ENCODE assay signal across 1 cellular context in the genomic region with DNA sequence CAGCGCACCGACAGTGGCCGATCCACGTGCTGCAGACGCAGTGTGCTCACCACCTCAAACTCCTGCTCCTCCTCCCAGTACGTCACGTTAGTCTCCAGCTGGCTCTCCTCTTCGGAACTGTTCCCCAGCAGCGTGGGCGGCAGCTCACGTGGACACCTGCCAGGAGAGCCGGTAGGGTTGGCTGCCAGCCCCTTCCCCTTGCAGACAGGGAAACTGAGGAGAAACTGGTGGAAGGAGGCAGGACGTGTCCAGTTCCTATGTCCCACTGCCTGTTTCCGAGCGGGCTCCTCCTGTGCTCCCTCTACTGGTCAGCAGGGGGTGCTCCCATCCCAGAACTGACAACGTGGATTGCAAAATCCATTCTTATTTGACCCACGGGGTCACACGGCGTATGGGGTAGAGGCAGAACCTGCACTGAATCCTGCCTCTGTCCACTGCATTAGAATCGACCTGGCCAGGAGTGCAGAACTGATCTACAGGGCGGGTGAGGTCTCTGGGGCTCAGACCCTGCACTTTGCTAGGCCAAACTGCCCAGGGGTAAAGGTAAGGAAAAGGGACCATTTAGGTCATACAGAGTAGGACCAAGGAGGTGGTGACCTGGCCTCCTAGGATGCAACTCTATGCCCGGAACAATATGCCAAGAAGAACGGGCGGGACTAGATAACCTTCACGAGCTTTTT.
TF ChIP-seq lines count a peak whose summit lies in the region.

No MANE protein-coding gene starts in this region.

TF ChIP-seq in HepG2, 621 proteins besides CTCF, POLR2A, EP300 and RAD21 (continued from another document and continues in another):
- TF ChIP-seq TGIF2 (CRISPR knock-in tag; IDR thresholded peaks at IDR 0.05) = 0 out of 2 replicates have a peak, but pooled peaks have one; percentile 41
- no peak for TF ChIP-seq ZNF850 (CRISPR knock-in tag; conservative IDR thresholded peaks at IDR 0.05)
- no peak; the same call in 1 of the 2 replicates for TF ChIP-seq ZNF782 (CRISPR knock-in tag; IDR thresholded peaks at IDR 0.05; ENCODE audit: borderline replicate concordance)
- peak; percentile 81 for TF ChIP-seq ZNF331 (CRISPR knock-in tag; IDR thresholded peaks at IDR 0.05)
- TF ChIP-seq EZH2 (conservative IDR thresholded peaks at IDR 0.05; ENCODE audit: low read depth, low read length) = no peak
- peak; percentile 55; the same call in 1 of the 2 replicates for TF ChIP-seq MIXL1 (CRISPR knock-in tag; IDR thresholded peaks at IDR 0.05)
- TF ChIP-seq ZNF484 (CRISPR knock-in tag; IDR thresholded peaks at IDR 0.05; ENCODE audit: borderline replicate concordance, low read depth) = no peak
- TF ChIP-seq ZFP90 (CRISPR knock-in tag; IDR thresholded peaks at IDR 0.05; ENCODE audit: borderline replicate concordance) = no peak
- TF ChIP-seq, protein P1, sequence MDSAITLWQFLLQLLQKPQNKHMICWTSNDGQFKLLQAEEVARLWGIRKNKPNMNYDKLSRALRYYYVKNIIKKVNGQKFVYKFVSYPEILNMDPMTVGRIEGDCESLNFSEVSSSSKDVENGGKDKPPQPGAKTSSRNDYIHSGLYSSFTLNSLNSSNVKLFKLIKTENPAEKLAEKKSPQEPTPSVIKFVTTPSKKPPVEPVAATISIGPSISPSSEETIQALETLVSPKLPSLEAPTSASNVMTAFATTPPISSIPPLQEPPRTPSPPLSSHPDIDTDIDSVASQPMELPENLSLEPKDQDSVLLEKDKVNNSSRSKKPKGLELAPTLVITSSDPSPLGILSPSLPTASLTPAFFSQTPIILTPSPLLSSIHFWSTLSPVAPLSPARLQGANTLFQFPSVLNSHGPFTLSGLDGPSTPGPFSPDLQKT (CRISPR knock-in tag; IDR thresholded peaks at IDR 0.05; ENCODE audit: borderline replicate concordance) = no peak
- no peak for TF ChIP-seq HNRNPUL1 (IDR thresholded peaks at IDR 0.05; ENCODE audit: low read depth, low read length)
- TF ChIP-seq ZC3H4 (CRISPR knock-in tag; IDR thresholded peaks at IDR 0.05; ENCODE audit: borderline replicate concordance) = no peak
- no peak for TF ChIP-seq RBAK (CRISPR knock-in tag; IDR thresholded peaks at IDR 0.05)
- TF ChIP-seq, protein P2, sequence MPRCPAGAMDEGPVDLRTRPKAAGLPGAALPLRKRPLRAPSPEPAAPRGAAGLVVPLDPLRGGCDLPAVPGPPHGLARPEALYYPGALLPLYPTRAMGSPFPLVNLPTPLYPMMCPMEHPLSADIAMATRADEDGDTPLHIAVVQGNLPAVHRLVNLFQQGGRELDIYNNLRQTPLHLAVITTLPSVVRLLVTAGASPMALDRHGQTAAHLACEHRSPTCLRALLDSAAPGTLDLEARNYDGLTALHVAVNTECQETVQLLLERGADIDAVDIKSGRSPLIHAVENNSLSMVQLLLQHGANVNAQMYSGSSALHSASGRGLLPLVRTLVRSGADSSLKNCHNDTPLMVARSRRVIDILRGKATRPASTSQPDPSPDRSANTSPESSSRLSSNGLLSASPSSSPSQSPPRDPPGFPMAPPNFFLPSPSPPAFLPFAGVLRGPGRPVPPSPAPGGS (CRISPR knock-in tag; IDR thresholded peaks at IDR 0.05) = no peak
- TF ChIP-seq, protein P3, sequence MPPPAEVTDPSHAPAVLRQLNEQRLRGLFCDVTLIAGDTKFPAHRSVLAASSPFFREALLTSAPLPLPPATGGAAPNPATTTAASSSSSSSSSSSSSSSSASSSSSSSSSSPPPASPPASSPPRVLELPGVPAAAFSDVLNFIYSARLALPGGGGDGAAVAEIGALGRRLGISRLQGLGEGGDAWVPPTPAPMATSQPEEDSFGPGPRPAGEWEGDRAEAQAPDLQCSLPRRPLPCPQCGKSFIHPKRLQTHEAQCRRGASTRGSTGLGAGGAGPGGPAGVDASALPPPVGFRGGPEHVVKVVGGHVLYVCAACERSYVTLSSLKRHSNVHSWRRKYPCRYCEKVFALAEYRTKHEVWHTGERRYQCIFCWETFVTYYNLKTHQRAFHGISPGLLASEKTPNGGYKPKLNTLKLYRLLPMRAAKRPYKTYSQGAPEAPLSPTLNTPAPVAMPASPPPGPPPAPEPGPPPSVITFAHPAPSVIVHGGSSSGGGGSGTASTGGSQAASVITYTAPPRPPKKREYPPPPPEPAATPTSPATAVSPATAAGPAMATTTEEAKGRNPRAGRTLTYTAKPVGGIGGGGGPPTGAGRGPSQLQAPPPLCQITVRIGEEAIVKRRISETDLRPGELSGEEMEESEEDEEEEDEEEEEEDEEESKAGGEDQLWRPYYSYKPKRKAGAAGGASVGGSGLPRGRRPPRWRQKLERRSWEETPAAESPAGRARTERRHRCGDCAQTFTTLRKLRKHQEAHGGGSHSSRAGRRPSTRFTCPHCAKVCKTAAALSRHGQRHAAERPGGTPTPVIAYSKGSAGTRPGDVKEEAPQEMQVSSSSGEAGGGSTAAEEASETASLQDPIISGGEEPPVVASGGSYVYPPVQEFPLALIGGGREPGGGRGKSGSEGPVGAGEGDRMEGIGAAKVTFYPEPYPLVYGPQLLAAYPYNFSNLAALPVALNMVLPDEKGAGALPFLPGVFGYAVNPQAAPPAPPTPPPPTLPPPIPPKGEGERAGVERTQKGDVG (CRISPR knock-in tag; IDR thresholded peaks at IDR 0.05; ENCODE audit: borderline replicate concordance) = no peak
- TF ChIP-seq ATF7-NPFF (CRISPR knock-in tag; IDR thresholded peaks at IDR 0.05; ENCODE audit: low read depth) = 0 out of 2 replicates have a peak, but pooled peaks have one; percentile 52
- TF ChIP-seq ZNF143 (CRISPR knock-in tag; IDR thresholded peaks at IDR 0.05) = no peak
- peak; percentile 82 for TF ChIP-seq ZNF883 (CRISPR knock-in tag; IDR thresholded peaks at IDR 0.05; ENCODE audit: not compliant biosample characterization)
- no peak for TF ChIP-seq ZNF773 (CRISPR knock-in tag; IDR thresholded peaks at IDR 0.05; ENCODE audit: borderline replicate concordance)
- no peak for TF ChIP-seq ZNF781 (CRISPR knock-in tag; IDR thresholded peaks at IDR 0.05; ENCODE audit: borderline replicate concordance, not compliant biosample characterization)
- no peak for TF ChIP-seq AGO2 (optimal IDR thresholded peaks at IDR 0.05; ENCODE audit: low read depth, low read length)
- TF ChIP-seq, protein P4, sequence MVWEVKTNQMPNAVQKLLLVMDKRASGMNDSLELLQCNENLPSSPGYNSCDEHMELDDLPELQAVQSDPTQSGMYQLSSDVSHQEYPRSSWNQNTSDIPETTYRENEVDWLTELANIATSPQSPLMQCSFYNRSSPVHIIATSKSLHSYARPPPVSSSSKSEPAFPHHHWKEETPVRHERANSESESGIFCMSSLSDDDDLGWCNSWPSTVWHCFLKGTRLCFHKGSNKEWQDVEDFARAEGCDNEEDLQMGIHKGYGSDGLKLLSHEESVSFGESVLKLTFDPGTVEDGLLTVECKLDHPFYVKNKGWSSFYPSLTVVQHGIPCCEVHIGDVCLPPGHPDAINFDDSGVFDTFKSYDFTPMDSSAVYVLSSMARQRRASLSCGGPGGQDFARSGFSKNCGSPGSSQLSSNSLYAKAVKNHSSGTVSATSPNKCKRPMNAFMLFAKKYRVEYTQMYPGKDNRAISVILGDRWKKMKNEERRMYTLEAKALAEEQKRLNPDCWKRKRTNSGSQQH (CRISPR knock-in tag; IDR thresholded peaks at IDR 0.05; ENCODE audit: low read depth) = 0 out of 2 replicates have a peak, but pooled peaks have one; percentile 47
- TF ChIP-seq ZNF546 (CRISPR knock-in tag; conservative IDR thresholded peaks at IDR 0.05) = no peak
- TF ChIP-seq KDM5A (IDR thresholded peaks at IDR 0.05; ENCODE audit: borderline replicate concordance, low read length) = no peak
- TF ChIP-seq, protein P5, sequence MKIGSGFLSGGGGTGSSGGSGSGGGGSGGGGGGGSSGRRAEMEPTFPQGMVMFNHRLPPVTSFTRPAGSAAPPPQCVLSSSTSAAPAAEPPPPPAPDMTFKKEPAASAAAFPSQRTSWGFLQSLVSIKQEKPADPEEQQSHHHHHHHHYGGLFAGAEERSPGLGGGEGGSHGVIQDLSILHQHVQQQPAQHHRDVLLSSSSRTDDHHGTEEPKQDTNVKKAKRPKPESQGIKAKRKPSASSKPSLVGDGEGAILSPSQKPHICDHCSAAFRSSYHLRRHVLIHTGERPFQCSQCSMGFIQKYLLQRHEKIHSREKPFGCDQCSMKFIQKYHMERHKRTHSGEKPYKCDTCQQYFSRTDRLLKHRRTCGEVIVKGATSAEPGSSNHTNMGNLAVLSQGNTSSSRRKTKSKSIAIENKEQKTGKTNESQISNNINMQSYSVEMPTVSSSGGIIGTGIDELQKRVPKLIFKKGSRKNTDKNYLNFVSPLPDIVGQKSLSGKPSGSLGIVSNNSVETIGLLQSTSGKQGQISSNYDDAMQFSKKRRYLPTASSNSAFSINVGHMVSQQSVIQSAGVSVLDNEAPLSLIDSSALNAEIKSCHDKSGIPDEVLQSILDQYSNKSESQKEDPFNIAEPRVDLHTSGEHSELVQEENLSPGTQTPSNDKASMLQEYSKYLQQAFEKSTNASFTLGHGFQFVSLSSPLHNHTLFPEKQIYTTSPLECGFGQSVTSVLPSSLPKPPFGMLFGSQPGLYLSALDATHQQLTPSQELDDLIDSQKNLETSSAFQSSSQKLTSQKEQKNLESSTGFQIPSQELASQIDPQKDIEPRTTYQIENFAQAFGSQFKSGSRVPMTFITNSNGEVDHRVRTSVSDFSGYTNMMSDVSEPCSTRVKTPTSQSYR (CRISPR knock-in tag; IDR thresholded peaks at IDR 0.05; ENCODE audit: borderline replicate concordance) = peak; percentile 41; the same call in 1 of the 2 replicates
- TF ChIP-seq PAWR (CRISPR knock-in tag; IDR thresholded peaks at IDR 0.05; ENCODE audit: borderline replicate concordance) = no peak
- peak; percentile 78 for TF ChIP-seq SPEN (CRISPR knock-in tag; IDR thresholded peaks at IDR 0.05; ENCODE audit: low read depth)
- TF ChIP-seq ZNF282 (IDR thresholded peaks at IDR 0.05; ENCODE audit: partially characterized antibody) = no peak
- no peak; the same call in 1 of the 2 replicates for TF ChIP-seq ZNF232 (CRISPR knock-in tag; IDR thresholded peaks at IDR 0.05; ENCODE audit: borderline replicate concordance)
- TF ChIP-seq ATF1 (CRISPR knock-in tag; IDR thresholded peaks at IDR 0.05) = no peak
- no peak for TF ChIP-seq ARNT (IDR thresholded peaks at IDR 0.05)
- TF ChIP-seq, protein P6, sequence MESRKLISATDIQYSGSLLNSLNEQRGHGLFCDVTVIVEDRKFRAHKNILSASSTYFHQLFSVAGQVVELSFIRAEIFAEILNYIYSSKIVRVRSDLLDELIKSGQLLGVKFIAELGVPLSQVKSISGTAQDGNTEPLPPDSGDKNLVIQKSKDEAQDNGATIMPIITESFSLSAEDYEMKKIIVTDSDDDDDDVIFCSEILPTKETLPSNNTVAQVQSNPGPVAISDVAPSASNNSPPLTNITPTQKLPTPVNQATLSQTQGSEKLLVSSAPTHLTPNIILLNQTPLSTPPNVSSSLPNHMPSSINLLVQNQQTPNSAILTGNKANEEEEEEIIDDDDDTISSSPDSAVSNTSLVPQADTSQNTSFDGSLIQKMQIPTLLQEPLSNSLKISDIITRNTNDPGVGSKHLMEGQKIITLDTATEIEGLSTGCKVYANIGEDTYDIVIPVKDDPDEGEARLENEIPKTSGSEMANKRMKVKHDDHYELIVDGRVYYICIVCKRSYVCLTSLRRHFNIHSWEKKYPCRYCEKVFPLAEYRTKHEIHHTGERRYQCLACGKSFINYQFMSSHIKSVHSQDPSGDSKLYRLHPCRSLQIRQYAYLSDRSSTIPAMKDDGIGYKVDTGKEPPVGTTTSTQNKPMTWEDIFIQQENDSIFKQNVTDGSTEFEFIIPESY (CRISPR knock-in tag; IDR thresholded peaks at IDR 0.05) = no peak
- TF ChIP-seq ZBTB42 (CRISPR knock-in tag; IDR thresholded peaks at IDR 0.05) = no peak
- TF ChIP-seq ZFP1 (CRISPR knock-in tag; IDR thresholded peaks at IDR 0.05) = 0 out of 2 replicates have a peak, but pooled peaks have one; percentile 25
- no peak for TF ChIP-seq HNRNPL (IDR thresholded peaks at IDR 0.05; ENCODE audit: low read depth, low read length)
- TF ChIP-seq ZNF441 (CRISPR knock-in tag; IDR thresholded peaks at IDR 0.05; ENCODE audit: borderline replicate concordance) = 0 out of 2 replicates have a peak, but pooled peaks have one; percentile 26
- TF ChIP-seq SMAD1 (CRISPR knock-in tag; IDR thresholded peaks at IDR 0.05; ENCODE audit: borderline replicate concordance, low read depth) = no peak
- TF ChIP-seq SIN3B (IDR thresholded peaks at IDR 0.05; ENCODE audit: low read length) = no peak
- TF ChIP-seq HNF4G (IDR thresholded peaks at IDR 0.05; ENCODE audit: borderline replicate concordance, low read depth, low read length) = no peak
- TF ChIP-seq HNF4G (CRISPR knock-in tag; IDR thresholded peaks at IDR 0.05; ENCODE audit: borderline replicate concordance, low read depth) = no peak
- no peak for TF ChIP-seq ZNF160 (CRISPR knock-in tag; IDR thresholded peaks at IDR 0.05)
- TF ChIP-seq, protein P7, sequence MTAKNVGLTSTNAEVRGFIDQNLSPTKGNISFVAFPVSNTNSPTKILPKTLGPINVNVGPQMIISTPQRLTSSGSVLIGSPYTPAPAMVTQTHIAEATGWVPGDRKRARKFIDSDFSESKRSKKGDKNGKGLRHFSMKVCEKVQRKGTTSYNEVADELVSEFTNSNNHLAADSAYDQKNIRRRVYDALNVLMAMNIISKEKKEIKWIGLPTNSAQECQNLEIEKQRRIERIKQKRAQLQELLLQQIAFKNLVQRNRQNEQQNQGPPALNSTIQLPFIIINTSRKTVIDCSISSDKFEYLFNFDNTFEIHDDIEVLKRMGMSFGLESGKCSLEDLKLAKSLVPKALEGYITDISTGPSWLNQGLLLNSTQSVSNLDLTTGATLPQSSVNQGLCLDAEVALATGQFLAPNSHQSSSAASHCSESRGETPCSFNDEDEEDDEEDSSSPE (CRISPR knock-in tag; IDR thresholded peaks at IDR 0.05) = no peak
- TF ChIP-seq, protein P8, sequence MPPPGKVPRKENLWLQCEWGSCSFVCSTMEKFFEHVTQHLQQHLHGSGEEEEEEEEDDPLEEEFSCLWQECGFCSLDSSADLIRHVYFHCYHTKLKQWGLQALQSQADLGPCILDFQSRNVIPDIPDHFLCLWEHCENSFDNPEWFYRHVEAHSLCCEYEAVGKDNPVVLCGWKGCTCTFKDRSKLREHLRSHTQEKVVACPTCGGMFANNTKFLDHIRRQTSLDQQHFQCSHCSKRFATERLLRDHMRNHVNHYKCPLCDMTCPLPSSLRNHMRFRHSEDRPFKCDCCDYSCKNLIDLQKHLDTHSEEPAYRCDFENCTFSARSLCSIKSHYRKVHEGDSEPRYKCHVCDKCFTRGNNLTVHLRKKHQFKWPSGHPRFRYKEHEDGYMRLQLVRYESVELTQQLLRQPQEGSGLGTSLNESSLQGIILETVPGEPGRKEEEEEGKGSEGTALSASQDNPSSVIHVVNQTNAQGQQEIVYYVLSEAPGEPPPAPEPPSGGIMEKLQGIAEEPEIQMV (CRISPR knock-in tag; IDR thresholded peaks at IDR 0.05; ENCODE audit: low read depth) = 0 out of 2 replicates have a peak, but pooled peaks have one; percentile 42
- TF ChIP-seq, protein P9, sequence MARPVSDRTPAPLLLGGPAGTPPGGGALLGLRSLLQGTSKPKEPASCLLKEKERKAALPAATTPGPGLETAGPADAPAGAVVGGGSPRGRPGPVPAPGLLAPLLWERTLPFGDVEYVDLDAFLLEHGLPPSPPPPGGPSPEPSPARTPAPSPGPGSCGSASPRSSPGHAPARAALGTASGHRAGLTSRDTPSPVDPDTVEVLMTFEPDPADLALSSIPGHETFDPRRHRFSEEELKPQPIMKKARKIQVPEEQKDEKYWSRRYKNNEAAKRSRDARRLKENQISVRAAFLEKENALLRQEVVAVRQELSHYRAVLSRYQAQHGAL (CRISPR knock-in tag; IDR thresholded peaks at IDR 0.05; ENCODE audit: not compliant biosample characterization) = no peak
